1 cellular context compared by ENCODE assay signal in genomic region chr1:225987491-225988316, GRCh38.
TF ChIP-seq lines count a peak whose summit lies in the region.

No MANE protein-coding gene starts in this region.

TF ChIP-seq in H1, 55 proteins besides CTCF, POLR2A, EP300 and RAD21:
- TF ChIP-seq ATF3 (IDR thresholded peaks at IDR 0.05; ENCODE audit: insufficient read depth, low read depth, low read length) (no peak), BACH1 (IDR thresholded peaks at IDR 0.05; ENCODE audit: low read length) (no peak), CEBPB (IDR thresholded peaks at IDR 0.05; ENCODE audit: low read depth, low read length) (peak; percentile 42; the same call in 1 of the 2 replicates)
